In the genomic region with DNA sequence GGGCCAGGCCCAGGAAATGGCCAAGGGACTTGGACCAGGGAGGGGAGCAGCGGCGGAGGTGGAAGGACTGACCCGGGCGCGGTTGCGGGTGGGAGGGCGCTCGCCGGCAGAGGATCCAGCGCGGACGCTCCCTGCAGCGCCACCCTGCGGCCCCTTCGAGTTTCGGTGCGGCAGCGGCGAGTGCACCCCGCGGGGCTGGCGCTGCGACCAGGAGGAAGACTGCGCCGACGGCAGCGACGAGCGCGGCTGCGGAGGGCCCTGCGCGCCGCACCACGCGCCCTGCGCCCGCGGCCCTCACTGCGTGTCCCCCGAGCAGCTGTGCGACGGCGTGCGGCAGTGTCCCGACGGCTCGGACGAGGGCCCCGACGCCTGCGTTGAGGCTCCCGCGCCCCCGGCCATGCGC, we compare ENCODE assay signal across 8 cellular contexts. TPM values are rescaled to one million over a fixed set of nuclear protein-coding genes. Genes with fewer than 3 reads are reported as not detected.
A peak's percentile ranks its signal among the peaks of the same experiment; 100 is the strongest.
DNase-seq lines count a peak whose midpoint lies in the region; ATAC-seq, FAIRE-seq and TF ChIP-seq lines count a peak whose summit lies in the region.

No MANE protein-coding gene starts in this region.

- no peak overlapping the region for H3K27ac ChIP-seq in body of pancreas
- no peak overlapping the region for H3K27ac ChIP-seq in uterus

- H3K36me3 ChIP-seq in body of pancreas (replicated peaks in 1 of 2; ENCODE audit: insufficient read depth in 1 of 2, low read depth in 2 of 2) (no peaks in the 10 kb centered on the region), uterus (no peaks in the 10 kb centered on the region)

- peak; percentile 34 for TF ChIP-seq CTCF in AG09309 (IDR thresholded peaks at IDR 0.05; ENCODE audit: control insufficient read depth, insufficient read depth, low read depth, low read length, missing control alignments)
- peak; percentile 21 to 55 (median 40) for TF ChIP-seq CTCF in body of pancreas (IDR thresholded peaks at IDR 0.05)
- peak in 3 of 4 experiments; percentile 19 to 46 (median 40) for TF ChIP-seq CTCF in uterus (IDR thresholded peaks at IDR 0.05)

- DNase-seq in AG09309 (ENCODE audit: low read depth) (no peak), body of pancreas (peak; percentile 29 to 57 (median 42)), left kidney (ENCODE audit: low read depth, low spot score) (peak; percentile 79), uterus (no peak), RCC 7860 (ENCODE audit: low spot score) (no peak), DMS153 (lab: John Stamatoyannopoulos, UW) (no peak)

- intact Hi-C loops in body of pancreas (cut with DNase I) (no loop called here), uterus (cut with DNase I; ENCODE audit: low total_unique reads) (no loop called here)

- H3K27me3 ChIP-seq in body of pancreas = no peaks in the 10 kb centered on the region
- H3K27me3 ChIP-seq in uterus = no peaks in the 10 kb centered on the region

- H3K4me1 ChIP-seq in body of pancreas (peaks cover 9% of the 10 kb centered on the region), uterus (no peaks in the 10 kb centered on the region)

- FAIRE-seq in RCC 7860 (lab: Jason Lieb, UNC) = no peak

- ATAC-seq in HG03342 (IDR thresholded peaks at IDR 0.05; ENCODE audit: unreplicated experiment) (peak; percentile 52), body of pancreas (no peak), GM21576 (IDR thresholded peaks at IDR 0.05; ENCODE audit: unreplicated experiment) (no peak)

- H3K4me3 ChIP-seq in AG09309 (ENCODE audit: control insufficient read depth, low read depth, low read length) (no peak overlapping the region), body of pancreas (no peak overlapping the region), uterus (no peak overlapping the region)

- WGBS in body of pancreas, 2 donors = 0 to 4% methylated on average over 5 to 52 of the region's 56 CpGs

- H3K9me3 ChIP-seq in body of pancreas (no peaks in the 10 kb centered on the region), uterus (no peaks in the 10 kb centered on the region)

- no peak for TF ChIP-seq POLR2A in body of pancreas (IDR thresholded peaks at IDR 0.05)
- TF ChIP-seq POLR2A in uterus (IDR thresholded peaks at IDR 0.05) = no peak

RNA-seq across cellular contexts. Expression of gene ZNF467, which starts 16.8 kb away (rescaled TPM):
- total RNA-seq in body of pancreas (10 to 100 TPM in 1 of 2 donors, 1 to 10 TPM in 1; 9.9 to 13.2 TPM), uterus (10 to 100 TPM in 3 of 4 donors, 1 to 10 TPM in 1; 5.2 to 23.6 (median 14.3) TPM)

RNA-seq across cellular contexts. Expression of gene ZNF862, which starts 48.0 kb away (rescaled TPM):
- total RNA-seq in body of pancreas = 10 to 100 TPM; 10.9 to 18.8 TPM
- total RNA-seq in uterus = 10 to 100 TPM in 2 of 4 donors, 1 to 10 TPM in 2; 1.8 to 39.4 (median 14.6) TPM

Comparison
In these comparisons a context has a peak if more than half of its experiments do, and no peak if none do; other contexts are left out.
1. DNase-seq: peak in body of pancreas (4 of 4) and left kidney (single experiment); none in AG09309 (single experiment), uterus (0 of 2), RCC 7860 (single experiment) and DMS153 (single experiment).
2. Peak in every context shown above with its lines, with median percentiles within 50 percentile points of each other: CTCF ChIP-seq.